Comparison of ENCODE assay signal across 8 cellular contexts in genomic region chr15:77633134-77633912, GRCh38. TPM values are rescaled to one million over a fixed set of nuclear protein-coding genes. Genes with fewer than 3 reads are reported as not detected.
DNase-seq lines count a peak whose midpoint lies in the region; ATAC-seq and TF ChIP-seq lines count a peak whose summit lies in the region.

No MANE protein-coding gene starts in this region.

- peaks cover under 1% of the 10 kb centered on the region for H3K27me3 ChIP-seq in GM06990 (replicated peaks; ENCODE audit: control insufficient read depth, insufficient read depth, low read length)

- H3K4me3 Mint-ChIP-seq in chondrocyte (ENCODE audit: unreplicated experiment): peak overlapping the region; percentile 69

- H3K4me1 Mint-ChIP-seq in chondrocyte (ENCODE audit: low read depth): peaks cover 16% of the 10 kb centered on the region

- TF ChIP-seq CTCF in GM06990 (IDR thresholded peaks at IDR 0.05; ENCODE audit: insufficient read depth, low read length, poor library complexity, severe bottlenecking) (peak; percentile 100), chondrocyte (IDR thresholded peaks at IDR 0.05) (peak; percentile 100)

- DNase-seq in GM06990 (ENCODE audit: extremely low read depth, insufficient read length): peak; percentile 75
- DNase-seq in NCI-H2171 (lab: John Stamatoyannopoulos, UW): peak; percentile 65
- no peak for DNase-seq in chondrocyte (ENCODE audit: low spot score)
- peak; percentile 50 for DNase-seq in kidney glomerular epithelial cell (lab: John Stamatoyannopoulos, UW)
- DNase-seq in stimulated activated CD4-positive, alpha-beta T cell treated with anti-CD3 and anti-CD28 coated beads, Interleukin-12 subunit alpha, Interleukin-12 subunit beta, amount 100 ng/mL, for 48 hours (ENCODE audit: low read depth in 2 of 3, low spot score in 1 of 3): peak; percentile 36 to 72 (median 60)

- H3K9me3 Mint-ChIP-seq in chondrocyte (ENCODE audit: low read depth): no peaks in the 10 kb centered on the region

- peaks cover 30% of the 10 kb centered on the region for H3K27me3 Mint-ChIP-seq in chondrocyte (ENCODE audit: low read depth)

- no peak overlapping the region for H3K27ac Mint-ChIP-seq in chondrocyte (ENCODE audit: unreplicated experiment)

- H3K4me3 ChIP-seq in GM06990 (replicated peaks; ENCODE audit: low read depth, low read length): peak overlapping the region; percentile 36

- H3K36me3 ChIP-seq in GM06990 (ENCODE audit: control insufficient read depth, insufficient read depth, low read length): no peaks in the 10 kb centered on the region

- no peaks in the 10 kb centered on the region for H3K36me3 Mint-ChIP-seq in chondrocyte (ENCODE audit: low read depth)

- ATAC-seq in HG02642 (IDR thresholded peaks at IDR 0.05; ENCODE audit: poor library complexity, unreplicated experiment): peak; percentile 82
- ATAC-seq in activated CD4-positive, CD25-positive, alpha-beta regulatory T cell treated with anti-CD3 and anti-CD28 coated beads, Interleukin-2, amount 50 U/mL, for 24 hours: peak; percentile 65 to 73
- no peak for ATAC-seq in GM18502 (IDR thresholded peaks at IDR 0.05; ENCODE audit: poor library complexity, unreplicated experiment)

RNA-seq across cellular contexts. Expression of gene LINGO1, which starts 0.6 kb away (rescaled TPM):
- total RNA-seq in chondrocyte: 5.1 to 12.2 TPM (median 12.0 TPM) in 3 replicates
